8 cellular contexts compared by ENCODE assay signal in the genomic region with DNA sequence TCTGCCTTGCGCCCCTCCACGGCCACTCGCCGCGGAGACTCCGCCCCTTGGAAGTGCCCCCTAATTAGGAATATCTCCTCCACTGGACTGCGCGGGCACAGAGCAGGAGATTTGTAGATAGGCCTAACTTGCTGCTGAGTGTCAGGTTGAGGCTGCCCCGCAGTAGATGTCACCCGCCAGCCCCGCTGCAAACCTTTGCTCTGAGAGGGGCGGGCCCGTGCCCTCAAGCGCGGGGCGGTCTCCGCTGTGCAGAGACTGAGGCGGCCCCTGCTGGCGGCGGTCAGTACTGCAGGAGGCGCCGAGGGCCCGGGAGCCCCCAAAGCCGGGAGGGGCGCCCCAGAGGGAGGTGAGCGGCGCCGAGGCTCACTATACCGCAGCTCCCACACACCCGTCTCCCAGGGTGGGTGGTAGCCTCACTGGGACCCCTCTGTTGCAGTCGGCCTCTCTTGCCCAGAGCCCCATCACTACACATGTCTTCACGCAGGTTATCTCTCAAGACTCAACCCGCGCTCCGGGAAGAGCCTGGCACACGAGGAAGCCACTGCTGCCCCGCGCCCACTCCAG. TPM values are rescaled to one million over a fixed set of nuclear protein-coding genes. Genes with fewer than 3 reads are reported as not detected.
DNase-seq lines count a peak whose midpoint lies in the region; ATAC-seq, FAIRE-seq and TF ChIP-seq lines count a peak whose summit lies in the region.

No MANE protein-coding gene starts in this region.

- intact Hi-C loops in activated T-helper 1 cell treated with anti-CD3 and anti-CD28 coated beads, Interleukin-12 subunit alpha, Interleukin-12 subunit beta, Interleukin-2, Interleukin-4 antibody, amounts not matched to agents 30 ng/mL and 10 ng/mL and 1 ng/mL, durations not matched to agents 14 hours and 24 hours and 36 hours (cut with micrococcal nuclease): loop anchor here (1.0 to 5.0 kb wide), 9 partner anchors 13 to 203 kb away; partner anchors contain the start of genes ARID5A and SNRNP200
- intact Hi-C loops in testis (cut with DNase I; ENCODE audit: low total_unique reads): loop anchor here (10.0 kb wide), 1 partner anchor 103 kb away; no protein-coding TSS in a partner anchor

- no peaks in the 10 kb centered on the region for H3K9me3 ChIP-seq in testis

- no peak overlapping the region for H3K27ac Mint-ChIP-seq in activated T-helper 1 cell treated with anti-CD3 and anti-CD28 coated beads, Interleukin-12 subunit alpha, Interleukin-12 subunit beta, Interleukin-2, Interleukin-4 antibody, amounts not matched to agents 30 ng/mL and 10 ng/mL and 1 ng/mL, durations not matched to agents 14 hours and 24 hours and 36 hours

- no peaks in the 10 kb centered on the region for H3K36me3 Mint-ChIP-seq in activated T-helper 1 cell treated with anti-CD3 and anti-CD28 coated beads, Interleukin-12 subunit alpha, Interleukin-12 subunit beta, Interleukin-2, Interleukin-4 antibody, amounts not matched to agents 30 ng/mL and 10 ng/mL and 1 ng/mL, durations not matched to agents 14 hours and 24 hours and 36 hours (ENCODE audit: low read depth)

- H2AFZ ChIP-seq in ACC112 (ENCODE audit: low read length, unreplicated experiment): no peak overlapping the region

- TF ChIP-seq POLR2A in testis (IDR thresholded peaks at IDR 0.05): no peak

- H3K27ac ChIP-seq in ACC112 (ENCODE audit: low read depth, low read length) (no peak overlapping the region), testis (no peak overlapping the region)

- H3K4me3 Mint-ChIP-seq in activated T-helper 1 cell treated with anti-CD3 and anti-CD28 coated beads, Interleukin-12 subunit alpha, Interleukin-12 subunit beta, Interleukin-2, Interleukin-4 antibody, amounts not matched to agents 30 ng/mL and 10 ng/mL and 1 ng/mL, durations not matched to agents 14 hours and 24 hours and 36 hours: peak overlapping the region; percentile 77

- DNase-seq in HTR-8/SVneo (ENCODE audit: insufficient read length, low spot score) (peak; percentile 85), RPMI7951 (ENCODE audit: low read depth) (peak; percentile 60), foreskin fibroblast (peak; percentile 19 to 74), omental fat pad (ENCODE audit: low spot score) (peak; percentile 79), testis (peak; percentile 87)
- DNase-seq in activated T-helper 1 cell treated with anti-CD3 and anti-CD28 coated beads, Interleukin-12 subunit alpha, Interleukin-12 subunit beta, Interleukin-2, Interleukin-4 antibody, amounts not matched to agents 30 ng/mL and 10 ng/mL and 1 ng/mL, durations not matched to agents 14 hours and 24 hours and 36 hours (ENCODE audit: low spot score): peak; percentile 82

- no peaks in the 10 kb centered on the region for H3K79me2 ChIP-seq in ACC112 (ENCODE audit: control insufficient read depth, insufficient read depth, low read length, unreplicated experiment)

- peak; percentile 79 for FAIRE-seq in HTR-8/SVneo (lab: Jason Lieb, UNC)

- peaks cover 3% of the 10 kb centered on the region for H3K27me3 Mint-ChIP-seq in activated T-helper 1 cell treated with anti-CD3 and anti-CD28 coated beads, Interleukin-12 subunit alpha, Interleukin-12 subunit beta, Interleukin-2, Interleukin-4 antibody, amounts not matched to agents 30 ng/mL and 10 ng/mL and 1 ng/mL, durations not matched to agents 14 hours and 24 hours and 36 hours (ENCODE audit: insufficient read depth)

- WGBS in testis, 2 donors: 4 to 9% methylated on average over 9 to 38 of the region's 38 CpGs

- TF ChIP-seq CTCF in foreskin fibroblast (IDR thresholded peaks at IDR 0.05; ENCODE audit: low read depth, low read length) (peak; percentile 95), omental fat pad (IDR thresholded peaks at IDR 0.05) (peak in 2 of 3 donors; percentile 82 to 98), testis (IDR thresholded peaks at IDR 0.05) (peak; percentile 99 to 100 (median 99))

- H3K27me3 ChIP-seq in ACC112 (ENCODE audit: insufficient read depth, low read length) (peaks cover 17% of the 10 kb centered on the region), testis (no peaks in the 10 kb centered on the region)

- no peaks in the 10 kb centered on the region for H3K9me3 Mint-ChIP-seq in activated T-helper 1 cell treated with anti-CD3 and anti-CD28 coated beads, Interleukin-12 subunit alpha, Interleukin-12 subunit beta, Interleukin-2, Interleukin-4 antibody, amounts not matched to agents 30 ng/mL and 10 ng/mL and 1 ng/mL, durations not matched to agents 14 hours and 24 hours and 36 hours

- H3K4me3 ChIP-seq in ACC112 (ENCODE audit: low read depth, low read length) (peak overlapping the region; percentile 51), foreskin fibroblast (ENCODE audit: low read depth in 1 of 2, low read length in 2 of 2) (peak overlapping the region; percentile 42 to 47), testis (peak overlapping the region; percentile 20 to 41)

- H3K4me1 Mint-ChIP-seq in activated T-helper 1 cell treated with anti-CD3 and anti-CD28 coated beads, Interleukin-12 subunit alpha, Interleukin-12 subunit beta, Interleukin-2, Interleukin-4 antibody, amounts not matched to agents 30 ng/mL and 10 ng/mL and 1 ng/mL, durations not matched to agents 14 hours and 24 hours and 36 hours (ENCODE audit: low read depth): peaks cover 57% of the 10 kb centered on the region

- H3K4me1 ChIP-seq in ACC112 (ENCODE audit: control insufficient read depth, insufficient read depth, low read length, unreplicated experiment): peaks cover 18% of the 10 kb centered on the region
- H3K4me1 ChIP-seq in testis: peaks cover 14% of the 10 kb centered on the region

- H3K36me3 ChIP-seq in ACC112 (ENCODE audit: insufficient read depth, low read length): no peaks in the 10 kb centered on the region
- H3K36me3 ChIP-seq in testis (ENCODE audit: low read depth, missing control alignments): no peaks in the 10 kb centered on the region

- ATAC-seq in GM18861 (IDR thresholded peaks at IDR 0.05; ENCODE audit: unreplicated experiment) (peak; percentile 39), omental fat pad (ENCODE audit: low FRiP score) (peak; percentile 62)

RNA-seq across cellular contexts. Expression of gene NEURL3, which starts 2.9 kb away (rescaled TPM):
- total RNA-seq in RPMI7951 (2014; rRNA removed; shearing (Covaris generic)): 0.48 TPM in 1 of 2 replicates, not detected in the other
- total RNA-seq in activated T-helper 1 cell treated with anti-CD3 and anti-CD28 coated beads, Interleukin-12 subunit alpha, Interleukin-12 subunit beta, Interleukin-2, Interleukin-4 antibody, amounts not matched to agents 30 ng/mL and 10 ng/mL and 1 ng/mL, durations not matched to agents 14 hours and 24 hours and 36 hours: 0.54 and 0.75 TPM in 2 replicates
- total RNA-seq in omental fat pad: under 1 TPM in 1 of 4 donors, not detected in 3; 0.56 TPM
- 1 to 10 TPM; 1.3 to 1.7 TPM for total RNA-seq in testis
- 0.78 TPM for polyA plus RNA-seq in testis (ENCODE audit: insufficient read depth, low read depth, low replicate concordance)

RNA-seq across cellular contexts. Expression of gene ARID5A, which starts 28.5 kb away (rescaled TPM):
- total RNA-seq in RPMI7951 (2014; rRNA removed; shearing (Covaris generic)): 9.0 and 12.6 TPM in 2 replicates
- total RNA-seq in activated T-helper 1 cell treated with anti-CD3 and anti-CD28 coated beads, Interleukin-12 subunit alpha, Interleukin-12 subunit beta, Interleukin-2, Interleukin-4 antibody, amounts not matched to agents 30 ng/mL and 10 ng/mL and 1 ng/mL, durations not matched to agents 14 hours and 24 hours and 36 hours: 233 and 240 TPM in 2 replicates
- total RNA-seq in omental fat pad (10 to 100 TPM; 26.2 to 79.7 (median 41.8) TPM), testis (10 to 100 TPM; 31.7 to 33.7 TPM)
- 20.1 TPM for polyA plus RNA-seq in testis (ENCODE audit: insufficient read depth, low read depth, low replicate concordance)
